8 cellular contexts compared by ENCODE assay signal in the genomic region with DNA sequence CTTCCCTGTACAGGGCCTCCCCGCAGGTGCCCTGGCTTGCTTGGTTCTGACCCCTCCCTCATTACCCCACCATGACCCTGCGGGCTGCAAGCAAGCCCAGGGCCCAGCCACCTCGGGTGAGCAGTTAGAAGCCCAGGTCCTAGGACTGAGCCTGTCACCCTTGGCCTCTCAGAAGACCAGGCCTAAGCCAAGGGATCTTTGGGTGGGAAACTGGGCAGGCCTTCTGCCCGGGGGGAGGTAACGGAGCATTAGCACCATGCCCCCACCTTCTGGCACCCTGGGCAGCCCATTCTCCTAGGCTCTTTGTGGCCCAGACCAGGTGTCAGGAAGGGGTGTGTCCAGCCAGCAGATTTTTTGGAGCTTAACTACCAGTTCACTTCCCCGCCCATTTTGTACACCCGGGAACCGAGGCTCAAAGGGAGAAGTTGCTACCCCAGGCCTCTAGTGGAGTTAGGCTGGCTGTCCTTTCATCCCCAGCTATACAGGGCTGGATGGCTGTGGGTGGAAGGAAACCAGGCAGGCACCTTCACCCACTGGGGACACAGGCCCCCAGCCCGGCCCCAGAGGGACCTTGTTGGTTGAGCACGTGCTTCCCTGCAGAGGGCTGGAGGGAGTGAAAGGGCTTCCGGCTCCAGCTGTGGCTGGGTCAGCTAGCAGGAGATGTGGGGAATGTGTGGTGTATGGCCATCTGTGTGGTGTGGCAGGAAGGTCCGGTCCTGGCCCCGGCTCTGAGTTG. TPM values are rescaled to one million over a fixed set of nuclear protein-coding genes. Genes with fewer than 3 reads are reported as not detected.
DNase-seq lines count a peak whose midpoint lies in the region; ATAC-seq lines count a peak whose summit lies in the region.

No MANE protein-coding gene starts in this region.

- peak overlapping the region; percentile 88 to 90 for H3K4me3 Mint-ChIP-seq in activated T-cell treated with anti-CD3 and anti-CD28 coated beads, Interleukin-2, amount 50 U/mL, for 72 hours

- no peaks in the 10 kb centered on the region for H3K27me3 ChIP-seq in skeletal muscle satellite cell (ENCODE audit: control insufficient read depth, insufficient read depth, low read length)

- no peaks in the 10 kb centered on the region for H3K9me3 Mint-ChIP-seq in activated T-cell treated with anti-CD3 and anti-CD28 coated beads, Interleukin-2, amount 50 U/mL, for 72 hours

- peak overlapping the region; percentile 88 for H3K4me2 ChIP-seq in skeletal muscle satellite cell (ENCODE audit: low read length)

- H3K36me3 ChIP-seq in KOPT-K1 (ENCODE audit: insufficient read depth, low read length): peaks cover 7% of the 10 kb centered on the region
- H3K36me3 ChIP-seq in skeletal muscle satellite cell (ENCODE audit: insufficient read depth, low read length): peaks cover 5% of the 10 kb centered on the region

- H3K4me1 ChIP-seq in skeletal muscle satellite cell (ENCODE audit: control insufficient read depth, insufficient read depth, low read length): peaks cover 35% of the 10 kb centered on the region

- H3K27ac Mint-ChIP-seq in activated T-cell treated with anti-CD3 and anti-CD28 coated beads, Interleukin-2, amount 50 U/mL, for 72 hours: peak overlapping the region; percentile 91

- peak overlapping the region; percentile 75 for H3K4me3 ChIP-seq in skeletal muscle satellite cell (ENCODE audit: low read length)

- H3K27me3 Mint-ChIP-seq in activated T-cell treated with anti-CD3 and anti-CD28 coated beads, Interleukin-2, amount 50 U/mL, for 72 hours (ENCODE audit: low read depth): no peaks in the 10 kb centered on the region

- ATAC-seq in activated T-cell treated with anti-CD3 and anti-CD28 coated beads, Interleukin-2, amount 50 U/mL, for 72 hours (replicated peaks in 1 of 2): no peak
- ATAC-seq in left ventricle myocardium superior (peak; percentile 0), GM21447 (IDR thresholded peaks at IDR 0.05; ENCODE audit: unreplicated experiment) (no peak)

- intact Hi-C loops in left ventricle myocardium superior (cut with micrococcal nuclease): no loop called here

- peaks cover 80% of the 10 kb centered on the region for H3K4me1 Mint-ChIP-seq in activated T-cell treated with anti-CD3 and anti-CD28 coated beads, Interleukin-2, amount 50 U/mL, for 72 hours (ENCODE audit: low read depth)

- peak overlapping the region; percentile 98 for H3K27ac ChIP-seq in KOPT-K1 (ENCODE audit: low read depth, low read length, poor library complexity, severe bottlenecking)

- H3K9ac ChIP-seq in skeletal muscle satellite cell (ENCODE audit: low read depth, low read length): peak overlapping the region; percentile 92

- H3K9me3 ChIP-seq in KOPT-K1 (ENCODE audit: insufficient read depth, low read length, poor library complexity, severe bottlenecking): no peaks in the 10 kb centered on the region
- no peaks in the 10 kb centered on the region for H3K9me3 ChIP-seq in skeletal muscle satellite cell (replicated peaks; ENCODE audit: low read length)

- peaks cover 3 to 18% of the 10 kb centered on the region in 2 donors for H3K36me3 Mint-ChIP-seq in activated T-cell treated with anti-CD3 and anti-CD28 coated beads, Interleukin-2, amount 50 U/mL, for 72 hours (ENCODE audit: insufficient read depth in 2 of 2)

- DNase-seq in EH (ENCODE audit: low read depth): peak; percentile 54
- DNase-seq in activated T-cell treated with anti-CD3 and anti-CD28 coated beads, Interleukin-2, amount 50 U/mL, for 72 hours: no peak
- peak; percentile 48 for DNase-seq in left ventricle myocardium superior
- no peak for DNase-seq in OCI-M2 (lab: John Stamatoyannopoulos, UW; ENCODE audit: unreplicated experiment)
- DNase-seq in NCI-H1417 treated with DMSO at 0.1 percent for 48 hours (lab: John Stamatoyannopoulos, UW): no peak

RNA-seq across cellular contexts. Expression of a gene that starts 1.4 kb away (rescaled TPM):
- 100 to 1,000 TPM; 200 to 267 TPM for total RNA-seq in activated T-cell treated with anti-CD3 and anti-CD28 coated beads, Interleukin-2, amount 50 U/mL, for 72 hours
- total RNA-seq in left ventricle myocardium superior: 45.8 TPM
- total RNA-seq in skeletal muscle satellite cell (2012; rRNA removed): 40.1 and 40.8 TPM in 2 replicates

RNA-seq across cellular contexts. Expression of a gene that starts 29.4 kb away (rescaled TPM):
- under 1 TPM; 0.53 to 0.72 TPM for total RNA-seq in activated T-cell treated with anti-CD3 and anti-CD28 coated beads, Interleukin-2, amount 50 U/mL, for 72 hours
- 23.5 TPM for total RNA-seq in left ventricle myocardium superior
- under 0.01 TPM in 1 of 2 replicates, not detected in the other for total RNA-seq in skeletal muscle satellite cell (2012; rRNA removed)

RNA-seq across cellular contexts. Expression of a gene that starts 34.6 kb away (rescaled TPM):
- not detected for total RNA-seq in activated T-cell treated with anti-CD3 and anti-CD28 coated beads, Interleukin-2, amount 50 U/mL, for 72 hours
- total RNA-seq in left ventricle myocardium superior: not detected
- not detected in 2 replicates for total RNA-seq in skeletal muscle satellite cell (2012; rRNA removed)

RNA-seq across cellular contexts. Expression of a gene that starts 43.2 kb away (rescaled TPM):
- total RNA-seq in activated T-cell treated with anti-CD3 and anti-CD28 coated beads, Interleukin-2, amount 50 U/mL, for 72 hours: under 1 TPM; 0.14 to 0.17 TPM
- total RNA-seq in left ventricle myocardium superior: 4.1 TPM
- total RNA-seq in skeletal muscle satellite cell (2012; rRNA removed): not detected in 2 replicates

RNA-seq across cellular contexts. Expression of a gene that starts 57.9 kb away (rescaled TPM):
- 1 to 10 TPM; 3.4 to 5.4 TPM for total RNA-seq in activated T-cell treated with anti-CD3 and anti-CD28 coated beads, Interleukin-2, amount 50 U/mL, for 72 hours
- 0.45 TPM for total RNA-seq in left ventricle myocardium superior
- total RNA-seq in skeletal muscle satellite cell (2012; rRNA removed): under 0.01 and 0.25 TPM in 2 replicates

Comparison
In these comparisons a context has a peak if more than half of its experiments do, and no peak if none do; other contexts are left out.
1. DNase-seq: peak in EH (single experiment) and left ventricle myocardium superior (single experiment); none in activated T-cell treated with anti-CD3 and anti-CD28 coated beads, Interleukin-2, amount 50 U/mL, for 72 hours (0 of 2), OCI-M2 (single experiment) and NCI-H1417 treated with DMSO at 0.1 percent for 48 hours (single experiment).
2. RNA of a gene that starts 29.4 kb away (total RNA-seq): 23.5 TPM in left ventricle myocardium superior (single experiment); 0.53 to 0.72 TPM in activated T-cell treated with anti-CD3 and anti-CD28 coated beads, Interleukin-2, amount 50 U/mL, for 72 hours; every median in the first group is over 10 times any median in the second.